ENCODE assay signal across 4 cellular contexts in genomic region chr1:162204129-162204882, GRCh38.
TF ChIP-seq lines count a peak whose summit lies in the region.

No MANE protein-coding gene starts in this region.

TF ChIP-seq in liver, 16 proteins besides CTCF, POLR2A, EP300 and RAD21:
- TF ChIP-seq MAX (IDR thresholded peaks at IDR 0.05), result no peak
- no peak for TF ChIP-seq NR2F2 (IDR thresholded peaks at IDR 0.05)
- TF ChIP-seq YY1 (IDR thresholded peaks at IDR 0.05), result no peak
- no peak for TF ChIP-seq HNF4G (IDR thresholded peaks at IDR 0.05)
- peak; percentile 38 to 42 for TF ChIP-seq HNF4A (conservative IDR thresholded peaks at IDR 0.05)
- peak; percentile 15 to 44 for TF ChIP-seq RXRA (IDR thresholded peaks at IDR 0.05)
- no peak for TF ChIP-seq FOXA1 (IDR thresholded peaks at IDR 0.05)
- no peak for TF ChIP-seq FOXA2 (IDR thresholded peaks at IDR 0.05)
- no peak for TF ChIP-seq TAF1 (conservative IDR thresholded peaks at IDR 0.05)
- TF ChIP-seq SP1 (IDR thresholded peaks at IDR 0.05), result no peak

TF ChIP-seq in HepG2, 621 proteins besides CTCF, POLR2A, EP300 and RAD21 (continued from another document):
- TF ChIP-seq MEIS2 (CRISPR knock-in tag; IDR thresholded peaks at IDR 0.05) (no peak), IRF2 (CRISPR knock-in tag; IDR thresholded peaks at IDR 0.05) (no peak), ZBTB26 (CRISPR knock-in tag; IDR thresholded peaks at IDR 0.05; ENCODE audit: borderline replicate concordance) (no peak)
TF ChIP-seq in HepG2: peak in this region for 0.

TF ChIP-seq in H1, 55 proteins besides CTCF, POLR2A, EP300 and RAD21 (continued from another document):
- TF ChIP-seq RXRA (IDR thresholded peaks at IDR 0.05; ENCODE audit: insufficient read depth, low read depth, low read length), result no peak
- TF ChIP-seq SUZ12 (IDR thresholded peaks at IDR 0.05; ENCODE audit: low read length), result no peak
- TF ChIP-seq ATF2 (IDR thresholded peaks at IDR 0.05; ENCODE audit: low read length), result no peak
- no peak for TF ChIP-seq NANOG (IDR thresholded peaks at IDR 0.05; ENCODE audit: insufficient read depth, low read depth, low read length, poor library complexity, severe bottlenecking)
- TF ChIP-seq ASH2L (IDR thresholded peaks at IDR 0.05; ENCODE audit: low read length), result no peak
- no peak for TF ChIP-seq CREB1 (IDR thresholded peaks at IDR 0.05)
- TF ChIP-seq RBBP5 (IDR thresholded peaks at IDR 0.05; ENCODE audit: borderline replicate concordance, low read depth, low read length), result no peak
- TF ChIP-seq EGR1 (IDR thresholded peaks at IDR 0.05; ENCODE audit: borderline replicate concordance, low read depth, low read length), result no peak
- no peak for TF ChIP-seq CEBPB (IDR thresholded peaks at IDR 0.05; ENCODE audit: low read depth, low read length)
- TF ChIP-seq CBX5 (IDR thresholded peaks at IDR 0.05; ENCODE audit: low read depth, low read length), result no peak
- no peak for TF ChIP-seq EZH2 (IDR thresholded peaks at IDR 0.05; ENCODE audit: low read depth, low read length, severe bottlenecking)
- TF ChIP-seq CBX8 (IDR thresholded peaks at IDR 0.05; ENCODE audit: borderline replicate concordance, low read depth, low read length), result no peak
- no peak for TF ChIP-seq FOSL1 (IDR thresholded peaks at IDR 0.05; ENCODE audit: insufficient read depth, low read depth, low read length)
- no peak for TF ChIP-seq PHF8 (conservative IDR thresholded peaks at IDR 0.05; ENCODE audit: low read depth, low read length)
- TF ChIP-seq KDM5A (IDR thresholded peaks at IDR 0.05; ENCODE audit: low read length), result no peak
- no peak for TF ChIP-seq TCF12 (IDR thresholded peaks at IDR 0.05; ENCODE audit: low read depth, low read length)
- TF ChIP-seq JUN (IDR thresholded peaks at IDR 0.05; ENCODE audit: low read depth, low read length), result no peak
TF ChIP-seq in H1: peak in this region for 0.

TF ChIP-seq in GM12891, 5 proteins besides CTCF, POLR2A, EP300 and RAD21:
- no peak for TF ChIP-seq POLR2AphosphoS5 (IDR thresholded peaks at IDR 0.05; ENCODE audit: low read depth, low read length)
- TF ChIP-seq POU2F2 (IDR thresholded peaks at IDR 0.05; ENCODE audit: low read depth, low read length), result no peak
- TF ChIP-seq TAF1 (IDR thresholded peaks at IDR 0.05; ENCODE audit: low read depth, low read length), result no peak
